Comparison of ENCODE assay signal across 15 cellular contexts in the genomic region with DNA sequence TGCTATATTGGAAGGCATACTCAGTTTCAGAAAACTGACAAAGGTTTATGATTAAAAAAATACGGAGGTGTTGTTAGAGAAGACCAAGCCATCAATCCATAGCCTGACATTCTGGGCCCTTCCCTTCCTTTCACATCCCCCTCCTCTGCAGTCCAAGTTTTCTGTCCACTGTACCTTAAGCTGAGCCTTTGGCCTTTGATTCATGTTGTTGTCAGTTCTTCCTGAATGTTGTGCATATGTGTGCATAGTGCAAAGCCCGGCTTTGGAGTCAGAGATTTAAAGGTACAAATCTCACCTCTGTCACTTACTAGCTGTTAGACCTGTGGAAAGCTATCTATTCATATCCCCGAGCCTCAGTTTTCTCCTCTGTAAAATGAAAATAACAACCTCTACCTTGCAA.
A peak's percentile ranks its signal among the peaks of the same experiment; 100 is the strongest.
DNase-seq lines count a peak whose midpoint lies in the region; ATAC-seq and TF ChIP-seq lines count a peak whose summit lies in the region.
"Had no signal": no experiment of that assay in that cellular context is flagged by ENCODE, and none has a peak within 500 bp of the region (broad histone marks: within the 10 kb centered on the region; RNA-seq: fewer than 3 reads in every experiment).

No MANE protein-coding gene starts in this region.

- H3K36me3 ChIP-seq in right lobe of liver, result no peaks in the 10 kb centered on the region
- no peaks in the 10 kb centered on the region for H3K36me3 ChIP-seq in neuronal stem cell (replicated peaks in 1 of 2; ENCODE audit: control insufficient read depth in 2 of 2, insufficient read depth in 2 of 2, low read length in 2 of 2)
- no peaks in the 10 kb centered on the region for H3K36me3 ChIP-seq in psoas muscle (ENCODE audit: insufficient read depth in 1 of 2, low read depth in 1 of 2)
- no peaks in the 10 kb centered on the region for H3K36me3 ChIP-seq in ascending aorta
- H3K36me3 ChIP-seq: BE2C had no signal

- no peak overlapping the region for H2AK5ac ChIP-seq in neuronal stem cell (ENCODE audit: low read depth, low read length)

- no peak overlapping the region for H3K4me3 Mint-ChIP-seq in brain
- no peak overlapping the region for H3K4me3 Mint-ChIP-seq in activated CD4-positive, alpha-beta T cell treated with anti-CD3 and anti-CD28 coated beads, Interleukin-2, amount 10 ng/mL, durations not matched to agents 24 days and 14 days
- H3K4me3 Mint-ChIP-seq: CD4-positive, alpha-beta memory T cell; H9 had no signal

- no peak overlapping the region for H3K23ac ChIP-seq in neuronal stem cell (ENCODE audit: low read depth, low read length, poor library complexity)

- H4K91ac ChIP-seq in neuronal stem cell (ENCODE audit: low read depth, low read length, poor library complexity), result no peak overlapping the region

- no peak overlapping the region for H3K18ac ChIP-seq in neuronal stem cell (ENCODE audit: low read length)

- H3K27ac ChIP-seq in right lobe of liver (no peak overlapping the region), neuronal stem cell (replicated peaks; ENCODE audit: low read length) (no peak overlapping the region), psoas muscle (no peak overlapping the region), ascending aorta (no peak overlapping the region)
- H3K27ac ChIP-seq: A549, C4-2B had no signal

- no peak overlapping the region for H2BK12ac ChIP-seq in neuronal stem cell (ENCODE audit: low read length)

- H3K27me3 Mint-ChIP-seq in brain, result no peaks in the 10 kb centered on the region
- no peaks in the 10 kb centered on the region for H3K27me3 Mint-ChIP-seq in activated CD4-positive, alpha-beta T cell treated with anti-CD3 and anti-CD28 coated beads, Interleukin-2, amount 10 ng/mL, durations not matched to agents 24 days and 14 days

- DNase-seq in right lobe of liver (no peak), neuronal stem cell (ENCODE audit: low spot score) (no peak), psoas muscle (no peak), ascending aorta (ENCODE audit: low spot score in 2 of 2) (no peak)
- DNase-seq in activated CD4-positive, alpha-beta T cell treated with anti-CD3 and anti-CD28 coated beads, Interleukin-2, amount 10 ng/mL, durations not matched to agents 24 days and 14 days, result no peak
- DNase-seq: BE2C; CD4-positive, alpha-beta memory T cell; DMS79 treated with DMSO at 0.1 percent for 48 hours; EL; GOT3 had no signal

- no peak overlapping the region for H2BK5ac ChIP-seq in neuronal stem cell (ENCODE audit: low read length)

- H2AFZ ChIP-seq in neuronal stem cell (ENCODE audit: low read length), result peak overlapping the region; percentile 72

- H2BK120ac ChIP-seq in neuronal stem cell (ENCODE audit: low read depth, low read length), result no peak overlapping the region

- peaks cover 11 to 30% (median 16%) of the 10 kb centered on the region in 5 experiments for H3K9me3 Mint-ChIP-seq in brain
- peaks cover 9% of the 10 kb centered on the region for H3K9me3 Mint-ChIP-seq in activated CD4-positive, alpha-beta T cell treated with anti-CD3 and anti-CD28 coated beads, Interleukin-2, amount 10 ng/mL, durations not matched to agents 24 days and 14 days

- TF ChIP-seq CTCF in brain (conservative IDR thresholded peaks at IDR 0.05), result no peak
- no peak for TF ChIP-seq CTCF in right lobe of liver (IDR thresholded peaks at IDR 0.05)
- no peak for TF ChIP-seq CTCF in psoas muscle (IDR thresholded peaks at IDR 0.05)
- TF ChIP-seq CTCF in ascending aorta (IDR thresholded peaks at IDR 0.05), result no peak

- no peak overlapping the region for H3K14ac ChIP-seq in neuronal stem cell (ENCODE audit: low read length)

- WGBS in right lobe of liver (ENCODE audit: insufficient coverage, low coverage, low lambda C conversion rate, missing lambda C conversion rate), result 57% methylated on average over 3 of the region's 3 CpGs
- no CpG with 5 or more reads among the region's 3 CpGs for WGBS in neuronal stem cell (ENCODE audit: extremely low coverage in 2 of 2, insufficient read length in 2 of 2, insufficient replicate concordance in 1 of 2), 2 donors
- WGBS in psoas muscle, 3 donors, result 37 to 56% (median 48%) methylated on average over 3 of the region's 3 CpGs

- H3K4me3 ChIP-seq in right lobe of liver (no peak overlapping the region), neuronal stem cell (ENCODE audit: low read length in 2 of 2) (no peak overlapping the region), psoas muscle (no peak overlapping the region), ascending aorta (no peak overlapping the region)
- H3K4me3 ChIP-seq: A549 had no signal

- no peak overlapping the region for H2BK15ac ChIP-seq in neuronal stem cell (ENCODE audit: low read length)

- peaks cover 24% of the 10 kb centered on the region for H3K4me1 Mint-ChIP-seq in brain
- no peaks in the 10 kb centered on the region for H3K4me1 Mint-ChIP-seq in activated CD4-positive, alpha-beta T cell treated with anti-CD3 and anti-CD28 coated beads, Interleukin-2, amount 10 ng/mL, durations not matched to agents 24 days and 14 days
- H3K4me1 Mint-ChIP-seq: CD4-positive, alpha-beta memory T cell had no signal

- no peak overlapping the region for H3K4me2 ChIP-seq in neuronal stem cell (ENCODE audit: insufficient read depth, low read length, poor library complexity, severe bottlenecking)
- H3K4me2 ChIP-seq: A549 had no signal

- no peaks in the 10 kb centered on the region for H3K36me3 Mint-ChIP-seq in brain
- H3K36me3 Mint-ChIP-seq in activated CD4-positive, alpha-beta T cell treated with anti-CD3 and anti-CD28 coated beads, Interleukin-2, amount 10 ng/mL, durations not matched to agents 24 days and 14 days (ENCODE audit: low read depth), result no peaks in the 10 kb centered on the region
- H3K36me3 Mint-ChIP-seq: CD4-positive, alpha-beta memory T cell had no signal

- H3K9ac ChIP-seq in neuronal stem cell (ENCODE audit: low read depth, low read length, poor library complexity), result no peak overlapping the region

- H3K79me1 ChIP-seq in neuronal stem cell (ENCODE audit: low read depth, low read length), result no peaks in the 10 kb centered on the region

- no peak overlapping the region for H4K8ac ChIP-seq in neuronal stem cell (ENCODE audit: low read depth, low read length)

- no peaks in the 10 kb centered on the region for H3K27me3 ChIP-seq in right lobe of liver
- no peaks in the 10 kb centered on the region for H3K27me3 ChIP-seq in neuronal stem cell (ENCODE audit: control insufficient read depth in 3 of 3, insufficient read depth in 3 of 3, low read depth in 1 of 3, low read length in 3 of 3)
- no peaks in the 10 kb centered on the region for H3K27me3 ChIP-seq in psoas muscle (ENCODE audit: insufficient read depth in 3 of 3, low read length in 2 of 3)
- no peaks in the 10 kb centered on the region for H3K27me3 ChIP-seq in ascending aorta
- H3K27me3 ChIP-seq: BE2C had no signal

- intact Hi-C loops in right lobe of liver (cut with DNase I), result no loop called here
- intact Hi-C loops in psoas muscle (cut with DNase I), result no loop called here
- intact Hi-C loops in activated CD4-positive, alpha-beta T cell treated with anti-CD3 and anti-CD28 coated beads, Interleukin-2, amount 10 ng/mL, durations not matched to agents 24 days and 14 days (cut with micrococcal nuclease), result no loop called here
- intact Hi-C loops in ascending aorta (cut with DNase I), result no loop called here

- H3K27ac Mint-ChIP-seq in brain, result peak overlapping the region in 3 of 5 experiments; percentile 1 to 76 (median 70)
- no peak overlapping the region for H3K27ac Mint-ChIP-seq in activated CD4-positive, alpha-beta T cell treated with anti-CD3 and anti-CD28 coated beads, Interleukin-2, amount 10 ng/mL, durations not matched to agents 24 days and 14 days
- H3K27ac Mint-ChIP-seq: CD4-positive, alpha-beta memory T cell had no signal

- peaks cover 0 to 28% (median 2%) of the 10 kb centered on the region in 4 donors for H3K4me1 ChIP-seq in right lobe of liver
- H3K4me1 ChIP-seq in neuronal stem cell (ENCODE audit: control insufficient read depth in 2 of 2, insufficient read depth in 1 of 2, low read depth in 1 of 2, low read length in 2 of 2), result peaks cover 0 to 7% of the 10 kb centered on the region in 2 donors
- H3K4me1 ChIP-seq in psoas muscle, result peaks cover 25% of the 10 kb centered on the region
- no peaks in the 10 kb centered on the region for H3K4me1 ChIP-seq in ascending aorta
- H3K4me1 ChIP-seq: A549, BE2C had no signal

- H3K4ac ChIP-seq in neuronal stem cell (ENCODE audit: low read length), result no peak overlapping the region

- TF ChIP-seq POLR2A in right lobe of liver (IDR thresholded peaks at IDR 0.05), result no peak

- H3K9me3 ChIP-seq in right lobe of liver (no peaks in the 10 kb centered on the region), neuronal stem cell (replicated peaks in 1 of 2; ENCODE audit: control insufficient read depth in 2 of 2, insufficient read depth in 1 of 2, low read depth in 1 of 2, low read length in 2 of 2) (no peaks in the 10 kb centered on the region), psoas muscle (no peaks in the 10 kb centered on the region), ascending aorta (no peaks in the 10 kb centered on the region)
- H3K9me3 ChIP-seq: BE2C had no signal

- ATAC-seq in right lobe of liver, result peak in 3 of 4 donors; percentile 26 to 32 (median 27)
- ATAC-seq in GM21515 (IDR thresholded peaks at IDR 0.05; ENCODE audit: unreplicated experiment), result no peak
- no peak for ATAC-seq in psoas muscle

Comparison
In these comparisons a context has a peak if more than half of its experiments do, and no peak if none do; other contexts are left out.
1. ATAC-seq: peak in right lobe of liver (3 of 4); none in GM21515 (single experiment) and psoas muscle (0 of 4).